ENCODE assay signal across 8 cellular contexts in genomic region chr19:17390665-17391370, GRCh38. TPM values are rescaled to one million over a fixed set of nuclear protein-coding genes. Genes with fewer than 3 reads are reported as not detected.
DNase-seq lines count a peak whose midpoint lies in the region; ATAC-seq and TF ChIP-seq lines count a peak whose summit lies in the region.

No MANE protein-coding gene starts in this region.

- no peaks in the 10 kb centered on the region for H3K36me3 ChIP-seq in uterus

- TF ChIP-seq CTCF in GM12865 (IDR thresholded peaks at IDR 0.05; ENCODE audit: insufficient read depth, low read depth, low read length, missing control alignments) = peak; percentile 72
- TF ChIP-seq CTCF in uterus (IDR thresholded peaks at IDR 0.05) = peak; percentile 53 to 96 (median 90)

- ATAC-seq in HG02623 (IDR thresholded peaks at IDR 0.05; ENCODE audit: unreplicated experiment) = peak; percentile 87
- peak; percentile 98 to 99 (median 99) for ATAC-seq in T-cell (replicated peaks in 1 of 4)
- ATAC-seq in right cardiac atrium = peak; percentile 95 to 97

- no peak overlapping the region for H3K27ac ChIP-seq in right cardiac atrium (ENCODE audit: low read length)
- peak overlapping the region; percentile 31 for H3K27ac ChIP-seq in uterus

- H3K9me3 ChIP-seq in right cardiac atrium (ENCODE audit: control insufficient read depth, low read length) = no peaks in the 10 kb centered on the region
- H3K9me3 ChIP-seq in uterus = no peaks in the 10 kb centered on the region

- intact Hi-C loops in right cardiac atrium (cut with DNase I) = loop anchor here in 2 of 4 donors (10.0 kb wide), 3 partner anchors 64 to 96 kb away; partner anchors contain the start of gene NXNL1 (in 1 of the 2)
- intact Hi-C loops in uterus (cut with DNase I; ENCODE audit: low total_unique reads) = no loop called here

- peaks cover 0 to 2% of the 10 kb centered on the region in 2 donors for H3K27me3 Mint-ChIP-seq in T-cell

- H3K27me3 ChIP-seq in right cardiac atrium (ENCODE audit: control insufficient read depth, insufficient read depth) (no peaks in the 10 kb centered on the region), uterus (no peaks in the 10 kb centered on the region)

- peak overlapping the region; percentile 85 to 94 (median 86) for H3K4me3 Mint-ChIP-seq in T-cell

- CTCF ChIA-PET in T-cell (lab: Charles Lee) = interaction anchor here (0.5 to 1.7 kb wide), 6 partner anchors 13 to 468 kb away, joined by 3 to 5 read pairs (median 4); partner anchors contain the start of gene MVB12A (in 1 of the 2)

- POLR2A ChIA-PET in T-cell (lab: Charles Lee) = interaction anchor here in 1 of 2 donors (0.5 kb wide), 1 partner anchor 67 kb away, joined by 3 read pairs; no protein-coding TSS in a partner anchor

- DNase-seq in GM12865 (ENCODE audit: low read depth) (peak; percentile 90), NCI-H1105 treated with DMSO at 0.1 percent for 48 hours (lab: John Stamatoyannopoulos, UW) (peak; percentile 83), T-cell (peak; percentile 73 to 92 (median 84)), amniotic epithelial cell (ENCODE audit: low read depth) (peak; percentile 84), right cardiac atrium (peak; percentile 95 to 98 (median 97)), putamen (ENCODE audit: low spot score) (peak; percentile 83), uterus (peak; percentile 89 to 90)

- under 1% methylated on average over 50 of the region's 50 CpGs for WGBS in right cardiac atrium

- no peaks in the 10 kb centered on the region for H3K4me1 ChIP-seq in right cardiac atrium (ENCODE audit: control insufficient read depth, insufficient read depth, low read length)
- no peaks in the 10 kb centered on the region for H3K4me1 ChIP-seq in uterus

- H3K4me3 ChIP-seq in GM12865 (ENCODE audit: low read depth, low read length) (peak overlapping the region; percentile 47), right cardiac atrium (ENCODE audit: low read length) (peak overlapping the region; percentile 42), uterus (peak overlapping the region; percentile 38 to 46)

- no peaks in the 10 kb centered on the region for H3K36me3 Mint-ChIP-seq in T-cell

- peak; percentile 17 to 35 for TF ChIP-seq POLR2A in uterus (IDR thresholded peaks at IDR 0.05)

- H3K4me1 Mint-ChIP-seq in T-cell = peaks cover 21 to 26% (median 22%) of the 10 kb centered on the region in 3 donors

- H3K9me3 Mint-ChIP-seq in T-cell = no peaks in the 10 kb centered on the region

- H3K27ac Mint-ChIP-seq in T-cell = peak overlapping the region in 1 of 2 donors; percentile 27

RNA-seq across cellular contexts. Expression of gene CCDC194, which starts 3.2 kb away (rescaled TPM):
- total RNA-seq in T-cell (1 to 10 TPM; 1.4 to 3.3 (median 2.6) TPM), right cardiac atrium (under 1 TPM in 1 of 4 donors, not detected in 3; 0.43 TPM), uterus (1 to 10 TPM in 1 of 4 donors, not detected in 3; 2.5 TPM)
- polyA plus RNA-seq in right cardiac atrium = not detected

RNA-seq across cellular contexts. Expression of gene PLVAP, which starts 13.7 kb away (rescaled TPM):
- total RNA-seq in T-cell (under 1 TPM in 4 of 5 donors, not detected in 1; 0.19 to 0.86 (median 0.48) TPM), right cardiac atrium (100 to 1,000 TPM; 105 to 113 (median 108) TPM), uterus (100 to 1,000 TPM in 2 of 4 donors, 10 to 100 TPM in 1, 1 to 10 TPM in 1; 4.7 to 204 (median 87.4) TPM)
- polyA plus RNA-seq in right cardiac atrium = 81.7 TPM

RNA-seq across cellular contexts. Expression of gene BST2, which starts 14.6 kb away (rescaled TPM):
- total RNA-seq in T-cell (10 to 100 TPM; 43.9 to 62.0 (median 52.2) TPM), right cardiac atrium (10 to 100 TPM; 32.3 to 56.3 (median 39.6) TPM), uterus (100 to 1,000 TPM in 3 of 4 donors, 10 to 100 TPM in 1; 84.6 to 267 (median 195) TPM)
- 45.1 TPM for polyA plus RNA-seq in right cardiac atrium

RNA-seq across cellular contexts. Expression of gene MVB12A, which starts 29.0 kb away (rescaled TPM):
- 10 to 100 TPM; 21.0 to 41.4 (median 35.3) TPM for total RNA-seq in T-cell
- total RNA-seq in right cardiac atrium = 10 to 100 TPM; 20.6 to 27.2 (median 23.4) TPM
- polyA plus RNA-seq in right cardiac atrium = 30.5 TPM
- total RNA-seq in uterus = 10 to 100 TPM in 3 of 4 donors, 1 to 10 TPM in 1; 3.8 to 46.7 (median 26.5) TPM

RNA-seq across cellular contexts. Expression of gene GTPBP3, which starts 53.5 kb away (rescaled TPM):
- total RNA-seq in T-cell (10 to 100 TPM; 31.9 to 72.5 (median 65.7) TPM), right cardiac atrium (10 to 100 TPM in 2 of 4 donors, 1 to 10 TPM in 2; 7.9 to 11.3 (median 10.3) TPM), uterus (10 to 100 TPM in 3 of 4 donors, under 1 TPM in 1; 0.88 to 31.2 (median 24.4) TPM)
- polyA plus RNA-seq in right cardiac atrium = 8.4 TPM
